1 cellular context compared by ENCODE assay signal in the genomic region with DNA sequence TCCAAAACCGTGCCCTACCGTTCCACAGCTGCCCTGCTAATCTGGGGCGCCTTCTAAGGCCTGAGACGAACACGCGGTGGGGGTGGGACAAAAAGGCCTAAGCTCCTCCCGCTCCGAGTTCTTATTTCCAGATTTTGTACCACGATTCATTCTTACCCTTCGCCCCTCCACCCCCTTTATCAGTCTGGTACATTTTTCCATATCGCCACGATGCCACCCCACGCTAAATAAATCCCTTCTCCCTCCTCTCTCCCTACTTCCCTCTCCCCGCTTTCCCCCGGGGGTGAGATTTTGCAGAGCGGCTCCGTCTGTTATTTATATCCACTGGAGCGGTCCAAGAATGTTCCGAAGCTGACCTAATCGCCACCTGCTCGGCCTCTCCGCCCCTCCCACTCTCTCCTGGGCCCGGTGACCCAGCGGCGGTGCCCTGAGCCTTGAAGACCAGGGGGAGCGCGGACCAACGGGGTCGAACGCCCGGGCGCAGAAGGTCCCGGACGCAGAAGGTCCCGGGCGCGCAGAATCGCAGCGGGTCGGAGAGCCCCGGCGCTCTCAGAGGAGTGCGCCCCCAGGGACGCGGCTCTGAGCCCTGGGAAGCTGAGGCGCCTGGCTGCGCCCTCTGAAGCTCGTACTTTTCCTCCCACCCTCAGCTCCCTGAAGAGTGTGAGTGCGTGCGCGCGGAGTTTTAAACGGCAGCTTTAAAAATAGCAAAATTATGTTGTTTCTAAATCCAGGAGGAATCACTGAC.
TF ChIP-seq lines count a peak whose summit lies in the region.

No MANE protein-coding gene starts in this region.

TF ChIP-seq in HepG2, 621 proteins besides CTCF, POLR2A, EP300 and RAD21 (continued from another document and continues in another):
- TF ChIP-seq, protein P1, sequence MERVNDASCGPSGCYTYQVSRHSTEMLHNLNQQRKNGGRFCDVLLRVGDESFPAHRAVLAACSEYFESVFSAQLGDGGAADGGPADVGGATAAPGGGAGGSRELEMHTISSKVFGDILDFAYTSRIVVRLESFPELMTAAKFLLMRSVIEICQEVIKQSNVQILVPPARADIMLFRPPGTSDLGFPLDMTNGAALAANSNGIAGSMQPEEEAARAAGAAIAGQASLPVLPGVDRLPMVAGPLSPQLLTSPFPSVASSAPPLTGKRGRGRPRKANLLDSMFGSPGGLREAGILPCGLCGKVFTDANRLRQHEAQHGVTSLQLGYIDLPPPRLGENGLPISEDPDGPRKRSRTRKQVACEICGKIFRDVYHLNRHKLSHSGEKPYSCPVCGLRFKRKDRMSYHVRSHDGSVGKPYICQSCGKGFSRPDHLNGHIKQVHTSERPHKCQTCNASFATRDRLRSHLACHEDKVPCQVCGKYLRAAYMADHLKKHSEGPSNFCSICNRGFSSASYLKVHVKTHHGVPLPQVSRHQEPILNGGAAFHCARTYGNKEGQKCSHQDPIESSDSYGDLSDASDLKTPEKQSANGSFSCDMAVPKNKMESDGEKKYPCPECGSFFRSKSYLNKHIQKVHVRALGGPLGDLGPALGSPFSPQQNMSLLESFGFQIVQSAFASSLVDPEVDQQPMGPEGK (CRISPR knock-in tag; IDR thresholded peaks at IDR 0.05): peak; percentile 27
- TF ChIP-seq, protein P2, sequence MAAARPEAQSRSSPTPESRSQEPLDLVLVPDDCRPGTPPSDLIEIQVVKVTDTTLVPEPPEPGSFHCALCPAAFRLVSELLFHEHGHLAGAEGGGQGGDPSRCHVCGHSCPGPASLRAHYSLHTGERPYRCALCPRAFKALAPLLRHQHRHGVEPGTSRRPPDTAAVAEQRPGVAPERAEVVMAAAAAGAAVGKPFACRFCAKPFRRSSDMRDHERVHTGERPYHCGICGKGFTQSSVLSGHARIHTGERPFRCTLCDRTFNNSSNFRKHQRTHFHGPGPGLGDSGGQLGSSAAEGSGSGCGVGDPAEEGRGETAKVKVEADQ (CRISPR knock-in tag; IDR thresholded peaks at IDR 0.05; ENCODE audit: borderline replicate concordance): no peak
- TF ChIP-seq KLF13 (CRISPR knock-in tag; IDR thresholded peaks at IDR 0.05) (no peak), ZNF33B (CRISPR knock-in tag; IDR thresholded peaks at IDR 0.05) (no peak), PTBP1 (IDR thresholded peaks at IDR 0.05; ENCODE audit: low read depth, low read length, poor library complexity, severe bottlenecking) (no peak), CENPX (CRISPR knock-in tag; IDR thresholded peaks at IDR 0.05) (no peak), ZNF678 (CRISPR knock-in tag; IDR thresholded peaks at IDR 0.05) (no peak), ZIK1 (CRISPR knock-in tag; IDR thresholded peaks at IDR 0.05; ENCODE audit: borderline replicate concordance, low read depth) (no peak; the same call in 1 of the 2 replicates), ZNF354B (CRISPR knock-in tag; IDR thresholded peaks at IDR 0.05) (no peak), CBFB (CRISPR knock-in tag; IDR thresholded peaks at IDR 0.05) (no peak), ZNF3 (CRISPR knock-in tag; IDR thresholded peaks at IDR 0.05) (no peak), ZNF414 (CRISPR knock-in tag; IDR thresholded peaks at IDR 0.05) (no peak; the same call in 1 of the 2 replicates), ZFP82 (CRISPR knock-in tag; IDR thresholded peaks at IDR 0.05; ENCODE audit: borderline replicate concordance) (no peak), KIAA2018 (CRISPR knock-in tag; IDR thresholded peaks at IDR 0.05; ENCODE audit: borderline replicate concordance) (no peak), HNF4A (CRISPR knock-in tag; IDR thresholded peaks at IDR 0.05) (peak; percentile 8; the same call in 1 of the 2 replicates), PRMT3 (CRISPR knock-in tag; IDR thresholded peaks at IDR 0.05; ENCODE audit: borderline replicate concordance, low read depth) (0 out of 2 replicates have a peak, but pooled peaks have one; percentile 28), ZBTB43 (CRISPR knock-in tag; conservative IDR thresholded peaks at IDR 0.05) (no peak), ZNF574 (CRISPR knock-in tag; IDR thresholded peaks at IDR 0.05) (no peak), BRCA1 (CRISPR knock-in tag; IDR thresholded peaks at IDR 0.05) (no peak), MED8 (CRISPR knock-in tag; IDR thresholded peaks at IDR 0.05; ENCODE audit: insufficient replicate concordance) (no peak), FOXK1 (CRISPR knock-in tag; IDR thresholded peaks at IDR 0.05; ENCODE audit: borderline replicate concordance, low read depth) (no peak), LBX2 (CRISPR knock-in tag; IDR thresholded peaks at IDR 0.05; ENCODE audit: borderline replicate concordance) (no peak), HMGA1 (CRISPR knock-in tag; conservative IDR thresholded peaks at IDR 0.05) (no peak), MIER3 (CRISPR knock-in tag; IDR thresholded peaks at IDR 0.05; ENCODE audit: borderline replicate concordance) (no peak), HOMEZ (CRISPR knock-in tag; IDR thresholded peaks at IDR 0.05; ENCODE audit: low read depth) (0 out of 2 replicates have a peak, but pooled peaks have one; percentile 13), U2AF2 (IDR thresholded peaks at IDR 0.05; ENCODE audit: low read depth, low read length) (no peak), NFE2L2 (IDR thresholded peaks at IDR 0.05; ENCODE audit: low read length) (no peak), ATRX (CRISPR knock-in tag; IDR thresholded peaks at IDR 0.05; ENCODE audit: borderline replicate concordance) (no peak), ZNF468 (CRISPR knock-in tag; IDR thresholded peaks at IDR 0.05) (no peak)
- TF ChIP-seq, protein P3, sequence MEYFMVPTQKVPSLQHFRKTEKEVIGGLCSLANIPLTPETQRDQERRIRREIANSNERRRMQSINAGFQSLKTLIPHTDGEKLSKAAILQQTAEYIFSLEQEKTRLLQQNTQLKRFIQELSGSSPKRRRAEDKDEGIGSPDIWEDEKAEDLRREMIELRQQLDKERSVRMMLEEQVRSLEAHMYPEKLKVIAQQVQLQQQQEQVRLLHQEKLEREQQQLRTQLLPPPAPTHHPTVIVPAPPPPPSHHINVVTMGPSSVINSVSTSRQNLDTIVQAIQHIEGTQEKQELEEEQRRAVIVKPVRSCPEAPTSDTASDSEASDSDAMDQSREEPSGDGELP (IDR thresholded peaks at IDR 0.05; ENCODE audit: borderline replicate concordance, low read depth): no peak
- TF ChIP-seq, protein P4, sequence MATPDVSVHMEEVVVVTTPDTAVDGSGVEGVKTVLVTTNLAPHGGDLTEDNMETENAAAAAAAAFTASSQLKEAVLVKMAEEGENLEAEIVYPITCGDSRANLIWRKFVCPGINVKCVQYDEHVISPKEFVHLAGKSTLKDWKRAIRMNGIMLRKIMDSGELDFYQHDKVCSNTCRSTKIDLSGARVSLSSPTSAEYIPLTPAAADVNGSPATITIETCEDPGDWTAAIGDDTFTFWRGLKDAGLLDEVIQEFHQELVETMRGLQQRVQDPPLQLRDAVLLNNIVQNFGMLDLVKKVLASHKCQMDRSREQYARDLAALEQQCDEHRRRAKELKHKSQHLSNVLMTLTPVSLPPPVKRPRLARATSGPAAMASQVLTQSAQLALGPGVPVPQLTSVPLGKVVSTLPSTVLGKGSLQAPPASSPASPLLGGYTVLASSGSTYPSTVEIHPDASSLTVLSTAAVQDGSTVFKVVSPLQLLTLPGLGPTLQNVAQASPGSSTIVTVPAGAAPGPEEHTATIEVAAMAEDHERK (CRISPR knock-in tag; IDR thresholded peaks at IDR 0.05; ENCODE audit: low read depth): no peak
